Comparison of ENCODE assay signal across 26 cellular contexts in the genomic region with DNA sequence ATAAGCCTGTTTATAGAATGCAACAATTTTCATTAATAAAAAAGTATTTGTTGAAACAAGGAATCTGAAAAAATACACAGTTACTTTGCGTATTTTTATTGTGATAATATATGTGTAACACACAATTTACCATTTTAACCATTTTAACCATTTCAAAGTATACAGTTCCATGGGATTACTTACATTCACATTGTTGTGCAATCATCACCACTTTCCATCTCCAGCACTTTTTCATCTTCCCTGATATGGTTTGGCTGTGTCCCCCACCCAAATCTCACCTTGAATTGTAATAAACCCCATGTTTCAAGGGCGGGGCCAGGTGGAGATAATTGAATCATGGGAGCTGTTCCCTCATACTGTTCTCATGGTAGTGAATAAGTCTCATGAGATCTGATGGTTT.
DNase-seq lines count a peak whose midpoint lies in the region; ATAC-seq, FAIRE-seq and TF ChIP-seq lines count a peak whose summit lies in the region.
"Had no signal": no experiment of that assay in that cellular context is flagged by ENCODE, and none has a peak within 500 bp of the region (broad histone marks: within the 10 kb centered on the region; RNA-seq: fewer than 3 reads in every experiment).

No MANE protein-coding gene starts in this region.

- POLR2A ChIA-PET in IMR-90 (lab: Charles Lee; ENCODE audit: unreplicated experiment), result no interaction called here
- POLR2A ChIA-PET in K562 (lab: Yijun Ruan, JAX), result no interaction called here
- POLR2A ChIA-PET in activated CD4-positive, alpha-beta T cell treated with anti-CD3 and anti-CD28 coated beads, Interleukin-2, amount 10 ng/mL, durations not matched to agents 7 days and 5 days (lab: Charles Lee), result no interaction called here

- dilution Hi-C loops in IMR-90 (cut with HindIII; ENCODE audit: low sequenced_read_pairs, unreplicated experiment), result no loop called here

- H3K14ac ChIP-seq in IMR-90 (replicated peaks; ENCODE audit: low read depth, low read length), result no peak overlapping the region

- H3K27ac Mint-ChIP-seq in activated CD4-positive, alpha-beta T cell treated with anti-CD3 and anti-CD28 coated beads, Interleukin-2, amount 10 ng/mL, durations not matched to agents 7 days and 5 days, result no peak overlapping the region
- H3K27ac Mint-ChIP-seq: CD14-positive monocyte; CD4-positive, alpha-beta memory T cell; CD4-positive, CD25-positive, alpha-beta regulatory T cell; CD8-positive, alpha-beta memory T cell had no signal

- TF ChIP-seq EP300 in K562 (IDR thresholded peaks at IDR 0.05; ENCODE audit: low read length), result no peak

- in situ Hi-C loops in IMR-90 (cut with MboI; ENCODE audit: low sequenced_read_pairs) (no loop called here), K562 (cut with MboI) (no loop called here)

- H3K79me2 ChIP-seq in K562 (ENCODE audit: control insufficient read depth, insufficient read depth, low read length), result no peaks in the 10 kb centered on the region
- H3K79me2 ChIP-seq in mesendoderm (ENCODE audit: control insufficient read depth, insufficient read depth, low read length), result no peaks in the 10 kb centered on the region
- H3K79me2 ChIP-seq in hepatocyte, result no peaks in the 10 kb centered on the region

- H3K27ac ChIP-seq in IMR-90 (ENCODE audit: insufficient read depth, low read length) (no peak overlapping the region), K562 (ENCODE audit: extremely low read depth, low read depth, low read length) (no peak overlapping the region), mesendoderm (ENCODE audit: low read depth, low read length) (no peak overlapping the region), hepatocyte (no peak overlapping the region)
- H3K27ac ChIP-seq: BLaER1 had no signal

- DNase-seq in GM12891 (ENCODE audit: insufficient read length, low spot score), result no peak
- no peak for DNase-seq in IMR-90
- DNase-seq in K562 (ENCODE audit: extremely low read depth in 1 of 4, low spot score in 3 of 4), result no peak
- DNase-seq in mesendoderm, result no peak
- no peak for DNase-seq in hepatocyte (ENCODE audit: low spot score)
- DNase-seq in activated CD4-positive, alpha-beta T cell treated with anti-CD3 and anti-CD28 coated beads, Interleukin-2, amount 10 ng/mL, durations not matched to agents 7 days and 5 days, result no peak
- DNase-seq: 8988T; ACHN; BE2C; C1 segment of cervical spinal cord; CD4-positive, alpha-beta memory T cell; CD4-positive, CD25-positive, alpha-beta regulatory T cell; CD8-positive, alpha-beta memory T cell; COR-L47; DMS 273 treated with DMSO at 0.1 percent for 48 hours; DMS153; DMS53; DMS79; DND-41; EL; GDM1 had no signal

- no peak overlapping the region for H3K9ac ChIP-seq in IMR-90 (ENCODE audit: low read depth, low read length)
- no peak overlapping the region for H3K9ac ChIP-seq in K562 (ENCODE audit: insufficient read depth in 1 of 2, low read depth in 2 of 2, low read length in 2 of 2)
- no peak overlapping the region for H3K9ac ChIP-seq in mesendoderm (ENCODE audit: low read length)
- H3K9ac ChIP-seq: BLaER1 had no signal

- no peaks in the 10 kb centered on the region for H3K36me3 Mint-ChIP-seq in activated CD4-positive, alpha-beta T cell treated with anti-CD3 and anti-CD28 coated beads, Interleukin-2, amount 10 ng/mL, durations not matched to agents 7 days and 5 days (ENCODE audit: low read depth)
- H3K36me3 Mint-ChIP-seq: CD14-positive monocyte had no signal

- no peak overlapping the region for H3K4ac ChIP-seq in IMR-90 (ENCODE audit: low read depth, low read length)
- H3K4ac ChIP-seq in mesendoderm (ENCODE audit: low read depth, low read length), result no peak overlapping the region

- H2AK5ac ChIP-seq in IMR-90 (ENCODE audit: low read depth, low read length) (no peak overlapping the region), mesendoderm (ENCODE audit: low read length) (no peak overlapping the region)

- H2AK9ac ChIP-seq in IMR-90 (replicated peaks; ENCODE audit: low read depth, low read length, poor library complexity), result no peak overlapping the region

- H4K8ac ChIP-seq in IMR-90 (ENCODE audit: low read depth in 2 of 2, low read length in 2 of 2) (no peak overlapping the region), mesendoderm (ENCODE audit: low read depth, low read length) (peak overlapping the region; percentile 56)

- H3K4me2 ChIP-seq in IMR-90 (ENCODE audit: low read depth, low read length), result no peak overlapping the region
- no peak overlapping the region for H3K4me2 ChIP-seq in K562 (ENCODE audit: insufficient read depth, low read length)
- H3K4me2 ChIP-seq in mesendoderm (ENCODE audit: low read length), result no peak overlapping the region
- no peak overlapping the region for H3K4me2 ChIP-seq in hepatocyte
- H3K4me2 ChIP-seq: BLaER1 had no signal

- H3K23ac ChIP-seq in IMR-90 (ENCODE audit: low read depth, low read length) (no peak overlapping the region), mesendoderm (ENCODE audit: low read length) (no peak overlapping the region)

- H3K56ac ChIP-seq in IMR-90 (ENCODE audit: extremely low read depth, insufficient read depth, low read length) (no peak overlapping the region), mesendoderm (ENCODE audit: low read length) (no peak overlapping the region)

- CTCF ChIA-PET in IMR-90 (lab: Yijun Ruan, JAX), result interaction anchor here (0.5 to 0.7 kb wide), 2 partner anchors 65 to 66 kb away, joined by 3 to 4 read pairs; no protein-coding TSS in a partner anchor
- CTCF ChIA-PET in K562 (lab: Yijun Ruan, JAX; ENCODE audit: low intra/inter-chr PET ratio), result no interaction called here
- CTCF ChIA-PET in activated CD4-positive, alpha-beta T cell treated with anti-CD3 and anti-CD28 coated beads, Interleukin-2, amount 10 ng/mL, durations not matched to agents 7 days and 5 days (lab: Charles Lee), result no interaction called here

- H2AFZ ChIP-seq in IMR-90 (replicated peaks; ENCODE audit: low read length, poor library complexity) (no peak overlapping the region), K562 (ENCODE audit: low read depth, low read length) (no peak overlapping the region), hepatocyte (no peak overlapping the region)

- H3K36me3 ChIP-seq in IMR-90 (ENCODE audit: control insufficient read depth, insufficient read depth, low read length) (no peaks in the 10 kb centered on the region), K562 (ENCODE audit: control insufficient read depth, insufficient read depth, low read length) (no peaks in the 10 kb centered on the region), mesendoderm (ENCODE audit: control insufficient read depth, insufficient read depth, low read length) (no peaks in the 10 kb centered on the region), hepatocyte (replicated peaks; ENCODE audit: insufficient read depth, low read depth) (no peaks in the 10 kb centered on the region)
- H3K36me3 ChIP-seq: BE2C, BLaER1 had no signal

- FAIRE-seq in GM12891 (lab: Jason Lieb, UNC), result peak; percentile 35
- FAIRE-seq in K562 (lab: Jason Lieb, UNC), result no peak
- FAIRE-seq: GM12878, GM19239 had no signal

- no peaks in the 10 kb centered on the region for H3K27me3 Mint-ChIP-seq in activated CD4-positive, alpha-beta T cell treated with anti-CD3 and anti-CD28 coated beads, Interleukin-2, amount 10 ng/mL, durations not matched to agents 7 days and 5 days
- H3K27me3 Mint-ChIP-seq: CD4-positive, alpha-beta memory T cell; CD4-positive, CD25-positive, alpha-beta regulatory T cell; CD8-positive, alpha-beta memory T cell had no signal

- H3K4me1 Mint-ChIP-seq in activated CD4-positive, alpha-beta T cell treated with anti-CD3 and anti-CD28 coated beads, Interleukin-2, amount 10 ng/mL, durations not matched to agents 7 days and 5 days, result peaks cover 6% of the 10 kb centered on the region
- H3K4me1 Mint-ChIP-seq: CD14-positive monocyte; CD4-positive, CD25-positive, alpha-beta regulatory T cell had no signal

- H3K4me3 ChIP-seq in IMR-90 (ENCODE audit: insufficient read depth, low read depth, low read length) (no peak overlapping the region), K562 (no peak overlapping the region), mesendoderm (ENCODE audit: low read length) (no peak overlapping the region), hepatocyte (no peak overlapping the region)
- H3K4me3 ChIP-seq: BLaER1, GM12878 had no signal

- TF ChIP-seq CTCF in IMR-90 (conservative IDR thresholded peaks at IDR 0.05; ENCODE audit: low read depth, low read length), result no peak
- TF ChIP-seq CTCF in K562 (IDR thresholded peaks at IDR 0.05 in 2 of 3, conservative IDR thresholded peaks at IDR 0.05 in 1 of 3; ENCODE audit: insufficient read depth in 2 of 3, low read depth in 1 of 3, low read length in 3 of 3), result no peak
- TF ChIP-seq CTCF in hepatocyte (IDR thresholded peaks at IDR 0.05; ENCODE audit: poor library complexity), result no peak

- no peak overlapping the region for H3K4me3 Mint-ChIP-seq in activated CD4-positive, alpha-beta T cell treated with anti-CD3 and anti-CD28 coated beads, Interleukin-2, amount 10 ng/mL, durations not matched to agents 7 days and 5 days
- H3K4me3 Mint-ChIP-seq: CD14-positive monocyte; CD4-positive, alpha-beta memory T cell; CD4-positive, CD25-positive, alpha-beta regulatory T cell; CD8-positive, alpha-beta memory T cell had no signal

- no peak overlapping the region for H2BK20ac ChIP-seq in IMR-90 (ENCODE audit: low read depth, low read length)

- H2BK120ac ChIP-seq in IMR-90 (ENCODE audit: low read depth, low read length) (no peak overlapping the region), mesendoderm (ENCODE audit: low read depth, low read length) (no peak overlapping the region)

- WGBS in IMR-90 (ENCODE audit: extremely low coverage in 2 of 2, insufficient read length in 1 of 2), 2 experiments, result no CpG with 5 or more reads among the region's 2 CpGs
- 50% methylated on average over 2 of the region's 2 CpGs for WGBS in K562 (ENCODE audit: insufficient coverage, low coverage, missing lambda C conversion rate)
- no CpG with 5 or more reads among the region's 2 CpGs for WGBS in mesendoderm (ENCODE audit: extremely low coverage, insufficient coverage, low lambda C conversion rate)
- WGBS in hepatocyte (ENCODE audit: low lambda C conversion rate, missing lambda C conversion rate), result 100% methylated on average over 2 of the region's 2 CpGs

- TF ChIP-seq RAD21 in IMR-90 (IDR thresholded peaks at IDR 0.05; ENCODE audit: low read length), result no peak
- no peak for TF ChIP-seq RAD21 in K562 (CRISPR knock-in tag; conservative IDR thresholded peaks at IDR 0.05 in 1 of 2, IDR thresholded peaks at IDR 0.05 in 1 of 2)

- no peak overlapping the region for H4K5ac ChIP-seq in IMR-90 (ENCODE audit: low read depth, low read length)
- no peak overlapping the region for H4K5ac ChIP-seq in mesendoderm (ENCODE audit: low read length)

- no peaks in the 10 kb centered on the region for H3K27me3 ChIP-seq in IMR-90 (ENCODE audit: control insufficient read depth, insufficient read depth, low read length)
- H3K27me3 ChIP-seq in K562 (ENCODE audit: control insufficient read depth in 2 of 2, insufficient read depth in 2 of 2, low read length in 2 of 2), result no peaks in the 10 kb centered on the region
- no peaks in the 10 kb centered on the region for H3K27me3 ChIP-seq in mesendoderm (ENCODE audit: insufficient read depth, low read length, poor library complexity)
- no peaks in the 10 kb centered on the region for H3K27me3 ChIP-seq in hepatocyte
- H3K27me3 ChIP-seq: BE2C, BLaER1 had no signal

- H4K91ac ChIP-seq in IMR-90 (ENCODE audit: insufficient read depth, low read depth, low read length), result no peak overlapping the region

- H3K79me1 ChIP-seq in IMR-90 (ENCODE audit: low read depth in 1 of 2, low read length in 2 of 2) (no peaks in the 10 kb centered on the region), mesendoderm (ENCODE audit: low read length) (no peaks in the 10 kb centered on the region)

- ATAC-seq in IMR-90 (ENCODE audit: low read depth) (no peak), K562 (no peak), GM19324 (IDR thresholded peaks at IDR 0.05; ENCODE audit: low FRiP score, unreplicated experiment) (no peak)
- ATAC-seq: GM12878 had no signal

- no peak for TF ChIP-seq POLR2A in GM12891 (IDR thresholded peaks at IDR 0.05; ENCODE audit: low read depth, low read length)
- no peak for TF ChIP-seq POLR2A in IMR-90 (IDR thresholded peaks at IDR 0.05; ENCODE audit: low read depth, low read length)
- no peak for TF ChIP-seq POLR2A in K562 (conservative IDR thresholded peaks at IDR 0.05)

- H3K9me2 ChIP-seq in hepatocyte (replicated peaks; ENCODE audit: insufficient read depth), result no peaks in the 10 kb centered on the region

- H3K4me1 ChIP-seq in IMR-90 (ENCODE audit: control insufficient read depth, insufficient read depth, low read length) (no peaks in the 10 kb centered on the region; the same call in 1 of the 2 replicates), K562 (replicated peaks in 1 of 2; ENCODE audit: control insufficient read depth in 2 of 2, insufficient read depth in 2 of 2, low read length in 2 of 2) (no peaks in the 10 kb centered on the region), mesendoderm (ENCODE audit: control insufficient read depth, low read depth, low read length) (no peaks in the 10 kb centered on the region), hepatocyte (ENCODE audit: insufficient read depth) (peaks cover 5% of the 10 kb centered on the region)
- H3K4me1 ChIP-seq: BE2C had no signal

- H4K20me1 ChIP-seq in IMR-90 (ENCODE audit: insufficient read depth, low read length), result no peaks in the 10 kb centered on the region
- no peaks in the 10 kb centered on the region for H4K20me1 ChIP-seq in K562 (replicated peaks; ENCODE audit: control insufficient read depth, insufficient read depth, low read length)
- H4K20me1 ChIP-seq in hepatocyte (ENCODE audit: insufficient read depth, poor library complexity, severe bottlenecking), result no peaks in the 10 kb centered on the region
- H4K20me1 ChIP-seq: BLaER1 had no signal

- intact Hi-C loops in IMR-90 (cut with micrococcal nuclease), result no loop called here
- intact Hi-C loops in K562 (cut with micrococcal nuclease), result no loop called here

- no TSS peak for BruUV-seq in IMR-90 (replicated peaks; lab: Mats Ljungman, UMichigan)
- BruUV-seq in K562 (replicated peaks; lab: Mats Ljungman, UMichigan), result no TSS peak

- H3K9me1 ChIP-seq in IMR-90 (ENCODE audit: insufficient read depth, low read length) (no peaks in the 10 kb centered on the region), K562 (ENCODE audit: control insufficient read depth, insufficient read depth, low read length) (no peaks in the 10 kb centered on the region)

- H3K9me3 ChIP-seq in IMR-90 (ENCODE audit: control insufficient read depth, insufficient read depth, low read length), result no peaks in the 10 kb centered on the region
- H3K9me3 ChIP-seq in K562 (replicated peaks; ENCODE audit: control insufficient read depth, insufficient read depth, low read depth, low read length), result no peaks in the 10 kb centered on the region; the same call in 1 of the 2 replicates
- no peaks in the 10 kb centered on the region for H3K9me3 ChIP-seq in hepatocyte (ENCODE audit: low read depth)
- H3K9me3 ChIP-seq: BE2C had no signal

- H2BK15ac ChIP-seq in IMR-90 (ENCODE audit: low read depth, low read length), result no peak overlapping the region
- H2BK15ac ChIP-seq in mesendoderm (replicated peaks; ENCODE audit: low read depth), result no peak overlapping the region

- H2BK5ac ChIP-seq in IMR-90 (ENCODE audit: low read depth, low read length, poor library complexity, severe bottlenecking) (no peak overlapping the region), mesendoderm (ENCODE audit: low read length) (no peak overlapping the region)

- H3K9me3 Mint-ChIP-seq in activated CD4-positive, alpha-beta T cell treated with anti-CD3 and anti-CD28 coated beads, Interleukin-2, amount 10 ng/mL, durations not matched to agents 7 days and 5 days, result peaks cover 3% of the 10 kb centered on the region
- H3K9me3 Mint-ChIP-seq: CD8-positive, alpha-beta memory T cell had no signal

- H3K18ac ChIP-seq in IMR-90 (ENCODE audit: low read depth, low read length) (no peak overlapping the region), mesendoderm (ENCODE audit: low read length) (no peak overlapping the region)
